In genomic region chr13:80603351-80603750, GRCh38 we compare ENCODE assay signal across 14 cellular contexts.
A peak's percentile ranks its signal among the peaks of the same experiment; 100 is the strongest.
DNase-seq lines count a peak whose midpoint lies in the region; ATAC-seq and TF ChIP-seq lines count a peak whose summit lies in the region.
"Had no signal": no experiment of that assay in that cellular context is flagged by ENCODE, and none has a peak within 500 bp of the region (broad histone marks: within the 10 kb centered on the region; RNA-seq: fewer than 3 reads in every experiment).

No MANE protein-coding gene starts in this region.

- H2AK5ac ChIP-seq in H9 (ENCODE audit: insufficient read length, low read length), result no peak overlapping the region

- in situ Hi-C loops in gastrocnemius medialis (cut with MboI; ENCODE audit: low sequenced_read_pairs in 4 of 4), result no loop called here

- no peak overlapping the region for H3K4me2 ChIP-seq in Loucy (ENCODE audit: low read depth, low read length, poor library complexity, severe bottlenecking)
- H3K4me2 ChIP-seq in H9 (ENCODE audit: insufficient read depth, insufficient read length, low read length), result no peak overlapping the region
- H3K4me2 ChIP-seq: BLaER1 had no signal

- H2BK120ac ChIP-seq in H9 (ENCODE audit: low read depth, low read length, poor library complexity, severe bottlenecking), result no peak overlapping the region

- no peak overlapping the region for H4K91ac ChIP-seq in H9 (ENCODE audit: insufficient read length, low read depth, low read length)

- H3K14ac ChIP-seq in H9 (ENCODE audit: insufficient read depth, low read length), result no peak overlapping the region

- H3K56ac ChIP-seq in H9 (ENCODE audit: insufficient read length, low read depth, low read length), result no peak overlapping the region

- no peak overlapping the region for H2BK12ac ChIP-seq in H9 (ENCODE audit: insufficient read length, low read depth, low read length)

- no peak overlapping the region for H2BK5ac ChIP-seq in H9 (ENCODE audit: insufficient read length, low read length)

- H3K27me3 Mint-ChIP-seq in MCF 10A (ENCODE audit: insufficient read depth, unreplicated experiment) (no peaks in the 10 kb centered on the region), H9 (ENCODE audit: low read depth) (no peaks in the 10 kb centered on the region)
- H3K27me3 Mint-ChIP-seq: CD8-positive, alpha-beta memory T cell had no signal

- H3F3A ChIP-seq in Loucy (ENCODE audit: low read depth), result no peaks in the 10 kb centered on the region

- peaks cover 8% of the 10 kb centered on the region for H3K4me1 Mint-ChIP-seq in MCF 10A (ENCODE audit: insufficient read depth, unreplicated experiment)
- peaks cover 6 to 14% of the 10 kb centered on the region in 2 experiments; a peak in 3 of 4 replicates for H3K4me1 Mint-ChIP-seq in H9
- H3K4me1 Mint-ChIP-seq: CD8-positive, alpha-beta memory T cell had no signal

- H3K4me3 Mint-ChIP-seq in MCF 10A (ENCODE audit: unreplicated experiment), result no peak overlapping the region
- no peak overlapping the region for H3K4me3 Mint-ChIP-seq in H9
- H3K4me3 Mint-ChIP-seq: CD8-positive, alpha-beta memory T cell had no signal

- H3K9ac ChIP-seq in Loucy (ENCODE audit: low read depth, low read length, poor library complexity, severe bottlenecking) (no peak overlapping the region), H9 (ENCODE audit: extremely low read depth, insufficient read length, low read length) (no peak overlapping the region)
- H3K9ac ChIP-seq: BLaER1 had no signal

- no peaks in the 10 kb centered on the region for H3K23me2 ChIP-seq in H9 (ENCODE audit: insufficient read length, low read depth, low read length, poor library complexity, severe bottlenecking)

- H3K36me3 ChIP-seq in breast epithelium (no peaks in the 10 kb centered on the region), Loucy (ENCODE audit: insufficient read depth, low read length) (no peaks in the 10 kb centered on the region), gastrocnemius medialis (no peaks in the 10 kb centered on the region)
- H3K36me3 ChIP-seq: BLaER1 had no signal

- H2BK20ac ChIP-seq in H9 (ENCODE audit: low read depth, low read length, poor library complexity, severe bottlenecking), result no peak overlapping the region

- H3K79me1 ChIP-seq in H9 (ENCODE audit: insufficient read depth, low read depth, low read length, poor library complexity, severe bottlenecking), result no peaks in the 10 kb centered on the region

- H2AFZ ChIP-seq in Loucy (ENCODE audit: low read length) (peak overlapping the region; percentile 30; the same call in 1 of the 2 replicates), H9 (ENCODE audit: low read length) (no peak overlapping the region)

- H4K5ac ChIP-seq in H9 (ENCODE audit: insufficient read length, low read depth, low read length), result no peak overlapping the region

- H3K27ac Mint-ChIP-seq in MCF 10A (ENCODE audit: low read depth, unreplicated experiment) (no peak overlapping the region), H9 (no peak overlapping the region)
- H3K27ac Mint-ChIP-seq: CD8-positive, alpha-beta memory T cell had no signal

- H4K8ac ChIP-seq in H9 (replicated peaks; ENCODE audit: insufficient read length, low read depth, low read length), result no peak overlapping the region

- H3K27ac ChIP-seq in breast epithelium (peak overlapping the region in 1 of 2 donors; percentile 68), gastrocnemius medialis (peak overlapping the region; percentile 25 to 62 (median 45)), H9 (ENCODE audit: insufficient read length, low read depth, low read length) (no peak overlapping the region)
- H3K27ac ChIP-seq: 22Rv1, BLaER1 had no signal

- H3K27me3 ChIP-seq in breast epithelium (no peaks in the 10 kb centered on the region), Loucy (ENCODE audit: insufficient read depth, low read length, poor library complexity, severe bottlenecking) (no peaks in the 10 kb centered on the region), gastrocnemius medialis (no peaks in the 10 kb centered on the region), H9 (ENCODE audit: insufficient read depth, low read length) (no peaks in the 10 kb centered on the region)
- H3K27me3 ChIP-seq: BLaER1 had no signal

- intact Hi-C loops in MCF 10A (cut with micrococcal nuclease) (no loop called here), breast epithelium (cut with DNase I; ENCODE audit: low total_unique reads) (no loop called here), gastrocnemius medialis (cut with DNase I; ENCODE audit: low total_unique reads) (no loop called here)

- no CpG with 5 or more reads among the region's 1 CpG for WGBS in H9 (ENCODE audit: extremely low coverage, insufficient read length, low lambda C conversion rate)

- H3K4me1 ChIP-seq in breast epithelium (no peaks in the 10 kb centered on the region), Loucy (ENCODE audit: insufficient read depth, low read length, poor library complexity, severe bottlenecking) (peaks cover 20% of the 10 kb centered on the region), gastrocnemius medialis (no peaks in the 10 kb centered on the region), H9 (ENCODE audit: insufficient read depth, low read length) (peaks cover 2% of the 10 kb centered on the region; the same call in 1 of the 2 replicates)
- H3K4me1 ChIP-seq: BLaER1, Caco-2 had no signal

- H3K79me2 ChIP-seq in Loucy (ENCODE audit: insufficient read depth, low read length), result no peaks in the 10 kb centered on the region
- H3K79me2 ChIP-seq in H9 (ENCODE audit: insufficient read depth, low read length), result no peaks in the 10 kb centered on the region

- no peak overlapping the region for H3T11ph ChIP-seq in H9 (ENCODE audit: low read length)

- H3K36me3 Mint-ChIP-seq in MCF 10A (ENCODE audit: insufficient read depth, unreplicated experiment) (no peaks in the 10 kb centered on the region), H9 (ENCODE audit: insufficient read depth in 1 of 3, low read depth in 3 of 3) (no peaks in the 10 kb centered on the region)
- H3K36me3 Mint-ChIP-seq: CD8-positive, alpha-beta memory T cell had no signal

- CTCF ChIA-PET in MCF 10A (lab: Yijun Ruan, JAX), result no interaction called here

- TF ChIP-seq CTCF in MCF 10A (IDR thresholded peaks at IDR 0.05; ENCODE audit: unreplicated experiment) (no peak), breast epithelium (IDR thresholded peaks at IDR 0.05) (no peak), Loucy (conservative IDR thresholded peaks at IDR 0.05; ENCODE audit: low read length) (no peak), cardiac fibroblast (IDR thresholded peaks at IDR 0.05; ENCODE audit: low read depth, low read length) (no peak), gastrocnemius medialis (IDR thresholded peaks at IDR 0.05 in 4 of 5, conservative IDR thresholded peaks at IDR 0.05 in 1 of 5) (no peak), H9 (conservative IDR thresholded peaks at IDR 0.05) (no peak)

- ATAC-seq in gastrocnemius medialis, result no peak

- TF ChIP-seq POLR2A in breast epithelium (IDR thresholded peaks at IDR 0.05) (no peak), gastrocnemius medialis (IDR thresholded peaks at IDR 0.05) (no peak)

- H3K4me3 ChIP-seq in breast epithelium, result no peak overlapping the region
- no peak overlapping the region for H3K4me3 ChIP-seq in Loucy (ENCODE audit: low read length, poor library complexity, severe bottlenecking)
- no peak overlapping the region for H3K4me3 ChIP-seq in cardiac fibroblast (replicated peaks in 1 of 2; ENCODE audit: low read depth in 2 of 2, low read length in 2 of 2)
- H3K4me3 ChIP-seq in gastrocnemius medialis, result no peak overlapping the region
- H3K4me3 ChIP-seq: BLaER1 had no signal

- no peak overlapping the region for H3K4ac ChIP-seq in H9 (ENCODE audit: low read depth, low read length)

- POLR2A ChIA-PET in MCF 10A (lab: Yijun Ruan, JAX), result no interaction called here

- H4K20me1 ChIP-seq in Loucy (ENCODE audit: insufficient read depth, low read length, poor library complexity, severe bottlenecking) (no peaks in the 10 kb centered on the region), H9 (ENCODE audit: control insufficient read depth, insufficient read depth, insufficient read length) (no peaks in the 10 kb centered on the region)
- H4K20me1 ChIP-seq: BLaER1 had no signal

- H3K9me3 ChIP-seq in breast epithelium, result no peaks in the 10 kb centered on the region
- no peaks in the 10 kb centered on the region for H3K9me3 ChIP-seq in Loucy (ENCODE audit: insufficient read depth, low read depth, low read length)
- H3K9me3 ChIP-seq in gastrocnemius medialis, result no peaks in the 10 kb centered on the region
- H3K9me3 ChIP-seq in H9 (ENCODE audit: control insufficient read depth, low read depth, low read length), result no peaks in the 10 kb centered on the region
- H3K9me3 ChIP-seq: BLaER1, Caco-2 had no signal

- no TSS peak for BruUV-seq in MCF 10A (replicated peaks; lab: Mats Ljungman, UMichigan)

- H3K18ac ChIP-seq in H9 (ENCODE audit: insufficient read length, low read depth, low read length), result no peak overlapping the region

- H3K9me3 Mint-ChIP-seq in MCF 10A (ENCODE audit: unreplicated experiment) (no peaks in the 10 kb centered on the region), H9 (no peaks in the 10 kb centered on the region; a peak in 1 of 5 replicates)

- DNase-seq in MCF 10A (ENCODE audit: unreplicated experiment), result peak; percentile 4
- no peak for DNase-seq in breast epithelium (ENCODE audit: low spot score in 2 of 2)
- peak; percentile 4 to 57 for DNase-seq in cardiac fibroblast (ENCODE audit: low read depth in 2 of 2)
- DNase-seq in gastrocnemius medialis, result no peak
- no peak for DNase-seq in anterior cingulate cortex (lab: John Stamatoyannopoulos, UW)
- DNase-seq in DMS 273 (lab: John Stamatoyannopoulos, UW; ENCODE audit: unreplicated experiment), result no peak
- DNase-seq in H9, result no peak
- DNase-seq: AML-193; Caco-2; CD8-positive, alpha-beta memory T cell; DMS53 had no signal

- no peak overlapping the region for H2BK15ac ChIP-seq in H9 (ENCODE audit: low read depth, low read length)

- no peaks in the 10 kb centered on the region for H3K9me2 ChIP-seq in Loucy (replicated peaks; ENCODE audit: low read depth, low read length)

- no peak overlapping the region for H3K23ac ChIP-seq in H9 (ENCODE audit: insufficient read length, low read depth, low read length)

Comparison
In these comparisons a context has a peak if more than half of its experiments do, and no peak if none do; other contexts are left out.
1. DNase-seq: peak in MCF 10A (single experiment) and cardiac fibroblast (2 of 2); none in breast epithelium (0 of 2), gastrocnemius medialis (0 of 2), anterior cingulate cortex (0 of 58), DMS 273 (single experiment) and H9 (single experiment).